Comparison of ENCODE assay signal across 1 cellular context in genomic region chr12:8894986-8895385, GRCh38.
TF ChIP-seq lines count a peak whose summit lies in the region.

No MANE protein-coding gene starts in this region.

TF ChIP-seq in A549, 52 proteins besides CTCF, POLR2A, EP300 and RAD21 (continued from another document):
- TF ChIP-seq CBX2 (IDR thresholded peaks at IDR 0.05; ENCODE audit: borderline replicate concordance, low read depth) (no peak), KDM1A (IDR thresholded peaks at IDR 0.05; ENCODE audit: low read depth) (no peak), RARB (CRISPR knock-in tag; IDR thresholded peaks at IDR 0.05) (no peak), TP53 (CRISPR knock-in tag; IDR thresholded peaks at IDR 0.05) (no peak), ZC3H11A (IDR thresholded peaks at IDR 0.05) (no peak), MAFK (IDR thresholded peaks at IDR 0.05; ENCODE audit: partially characterized antibody) (no peak), MAZ (IDR thresholded peaks at IDR 0.05; ENCODE audit: borderline replicate concordance, low read depth, low read length) (no peak), HDAC2 (IDR thresholded peaks at IDR 0.05) (no peak), ATOH8 (CRISPR knock-in tag; IDR thresholded peaks at IDR 0.05; ENCODE audit: low read depth) (no peak), CEBPB (IDR thresholded peaks at IDR 0.05) (no peak)
